ENCODE assay signal across 24 cellular contexts in genomic region chr17:6381526-6382135, GRCh38. TPM values are rescaled to one million over a fixed set of nuclear protein-coding genes. Genes with fewer than 3 reads are reported as not detected.
DNase-seq lines count a peak whose midpoint lies in the region; FAIRE-seq and TF ChIP-seq lines count a peak whose summit lies in the region.
"Had no signal": no experiment of that assay in that cellular context is flagged by ENCODE, and none has a peak within 500 bp of the region (broad histone marks: within the 10 kb centered on the region; RNA-seq: fewer than 3 reads in every experiment).

No MANE protein-coding gene starts in this region.

- H3K79me2 ChIP-seq in osteoblast (ENCODE audit: insufficient read depth, low read length): no peaks in the 10 kb centered on the region

- intact Hi-C loops in Caco-2 (cut with micrococcal nuclease; ENCODE audit: unreplicated experiment): no loop called here
- intact Hi-C loops in ovary (cut with DNase I): no loop called here

- no peaks in the 10 kb centered on the region for H3K36me3 Mint-ChIP-seq in Caco-2 (ENCODE audit: insufficient read depth, unreplicated experiment)

- H4K20me1 ChIP-seq in osteoblast (ENCODE audit: insufficient read depth, low read length): no peaks in the 10 kb centered on the region

- FAIRE-seq in bronchial epithelial cell (lab: Jason Lieb, UNC): peak; percentile 32
- FAIRE-seq: GM12878 had no signal

- peaks cover 11% of the 10 kb centered on the region for H3K9me3 Mint-ChIP-seq in Caco-2 (ENCODE audit: unreplicated experiment)

- H3K27ac Mint-ChIP-seq in Caco-2 (ENCODE audit: unreplicated experiment): no peak overlapping the region
- H3K27ac Mint-ChIP-seq: HFFc6 had no signal

- no TSS peak for BruUV-seq in Caco-2 (replicated peaks; lab: Mats Ljungman, UMichigan)

- WGBS in ovary, 3 donors: 78 to 84% (median 84%) methylated on average over 8 of the region's 8 CpGs

- H3K36me3 ChIP-seq in bronchial epithelial cell (ENCODE audit: control insufficient read depth, insufficient read depth, low read length) (no peaks in the 10 kb centered on the region), osteoblast (ENCODE audit: insufficient read depth, low read length) (no peaks in the 10 kb centered on the region), Caco-2 (ENCODE audit: control insufficient read depth, insufficient read depth, low read length) (no peaks in the 10 kb centered on the region), ovary (no peaks in the 10 kb centered on the region)

- CTCF ChIA-PET in Caco-2 (lab: Charles Lee): no interaction called here

- H3K4me3 ChIP-seq in bronchial epithelial cell (ENCODE audit: low read depth, low read length): no peak overlapping the region
- no peak overlapping the region for H3K4me3 ChIP-seq in osteoblast (ENCODE audit: insufficient read depth, low read length)
- no peak overlapping the region for H3K4me3 ChIP-seq in Caco-2 (ENCODE audit: low read depth, low read length)
- no peak overlapping the region for H3K4me3 ChIP-seq in ovary
- H3K4me3 ChIP-seq: GM12878 had no signal

- no peak for TF ChIP-seq CTCF in bronchial epithelial cell (IDR thresholded peaks at IDR 0.05; ENCODE audit: insufficient read depth, low read length, severe bottlenecking)
- TF ChIP-seq CTCF in osteoblast (IDR thresholded peaks at IDR 0.05; ENCODE audit: extremely low read depth, low read depth, low read length): no peak
- no peak for TF ChIP-seq CTCF in Caco-2 (IDR thresholded peaks at IDR 0.05; ENCODE audit: insufficient read depth in 1 of 2, low read depth in 1 of 2, low read length in 1 of 2, severe bottlenecking in 1 of 2, unreplicated experiment in 1 of 2)
- TF ChIP-seq CTCF in ovary (IDR thresholded peaks at IDR 0.05): no peak

- peaks cover 8% of the 10 kb centered on the region for H3K4me1 ChIP-seq in osteoblast (ENCODE audit: insufficient read depth, low read length)
- no peaks in the 10 kb centered on the region for H3K4me1 ChIP-seq in Caco-2
- no peaks in the 10 kb centered on the region for H3K4me1 ChIP-seq in ovary (ENCODE audit: insufficient read depth)

- no peaks in the 10 kb centered on the region for H3K4me1 Mint-ChIP-seq in Caco-2 (ENCODE audit: low read depth, unreplicated experiment)

- TF ChIP-seq EP300 in ovary (IDR thresholded peaks at IDR 0.05): no peak

- H3K4me2 ChIP-seq in osteoblast (ENCODE audit: insufficient read depth, low read length): peak overlapping the region; percentile 34
- H3K4me2 ChIP-seq: KMS-11 had no signal

- peaks cover 5% of the 10 kb centered on the region for H3K27me3 Mint-ChIP-seq in Caco-2 (ENCODE audit: insufficient read depth, unreplicated experiment)

- DNase-seq in EL: peak; percentile 51
- peak; percentile 52 for DNase-seq in M059J (ENCODE audit: low read depth)
- DNase-seq in bronchial epithelial cell (ENCODE audit: low read depth): no peak
- peak; percentile 67 for DNase-seq in osteoblast (ENCODE audit: insufficient read length, low spot score, missing footprints)
- no peak for DNase-seq in medulla oblongata (ENCODE audit: extremely low spot score)
- DNase-seq in Caco-2: no peak
- no peak for DNase-seq in ovary
- DNase-seq: AML-193, DMS 273 treated with DMSO at 0.1 percent for 48 hours, DND-41, GF-D8, H7, NCI-H2081, NCI-H510A, NCI-H774, SHP77, T-helper 1 cell had no signal

- H3K9me3 ChIP-seq in osteoblast (ENCODE audit: low read depth, low read length) (no peaks in the 10 kb centered on the region), Caco-2 (no peaks in the 10 kb centered on the region), ovary (no peaks in the 10 kb centered on the region)

- TF ChIP-seq POLR2A in ovary (IDR thresholded peaks at IDR 0.05): no peak

- H3K27ac ChIP-seq in osteoblast (ENCODE audit: low read depth, low read length) (no peak overlapping the region), ovary (no peak overlapping the region)
- H3K27ac ChIP-seq: C4-2B, HL-60, KMS-11 had no signal

- POLR2A ChIA-PET in Caco-2 (lab: Charles Lee): no interaction called here

- H3K27me3 ChIP-seq in bronchial epithelial cell (ENCODE audit: control insufficient read depth, insufficient read depth, low read length) (no peaks in the 10 kb centered on the region), osteoblast (ENCODE audit: insufficient read depth, low read length) (no peaks in the 10 kb centered on the region), Caco-2 (replicated peaks; ENCODE audit: control insufficient read depth, insufficient read depth, low read length) (no peaks in the 10 kb centered on the region), ovary (no peaks in the 10 kb centered on the region)

- H3K4me3 Mint-ChIP-seq in Caco-2 (ENCODE audit: unreplicated experiment): no peak overlapping the region
- H3K4me3 Mint-ChIP-seq: HFFc6 had no signal

- no peak overlapping the region for H2AFZ ChIP-seq in osteoblast (ENCODE audit: low read length)

RNA-seq across cellular contexts. Expression of gene AIPL1, which starts 53.3 kb away (rescaled TPM):
- total RNA-seq in M059J (2014; rRNA removed; shearing (Covaris generic)): 0.05 TPM in 1 of 2 replicates, not detected in the other
- total RNA-seq in bronchial epithelial cell (under 0.01 TPM in 1 of 2 replicates, not detected in the other), osteoblast (not detected in 2 replicates), Caco-2 (2022) (not detected in 2 replicates), ovary (not detected)
- not detected for polyA plus RNA-seq in ovary
- total RNA-seq: GM12878, HFFc6, HT1080, OCI-LY7 had no signal
- polyA plus RNA-seq: GM12878 had no signal

Comparison
In these comparisons a context has a peak if more than half of its experiments do, and no peak if none do; other contexts are left out.
1. DNase-seq: peak in EL (single experiment), M059J (single experiment) and osteoblast (single experiment); none in bronchial epithelial cell (single experiment), medulla oblongata (single experiment), Caco-2 (0 of 2) and ovary (0 of 5).